In the genomic region with DNA sequence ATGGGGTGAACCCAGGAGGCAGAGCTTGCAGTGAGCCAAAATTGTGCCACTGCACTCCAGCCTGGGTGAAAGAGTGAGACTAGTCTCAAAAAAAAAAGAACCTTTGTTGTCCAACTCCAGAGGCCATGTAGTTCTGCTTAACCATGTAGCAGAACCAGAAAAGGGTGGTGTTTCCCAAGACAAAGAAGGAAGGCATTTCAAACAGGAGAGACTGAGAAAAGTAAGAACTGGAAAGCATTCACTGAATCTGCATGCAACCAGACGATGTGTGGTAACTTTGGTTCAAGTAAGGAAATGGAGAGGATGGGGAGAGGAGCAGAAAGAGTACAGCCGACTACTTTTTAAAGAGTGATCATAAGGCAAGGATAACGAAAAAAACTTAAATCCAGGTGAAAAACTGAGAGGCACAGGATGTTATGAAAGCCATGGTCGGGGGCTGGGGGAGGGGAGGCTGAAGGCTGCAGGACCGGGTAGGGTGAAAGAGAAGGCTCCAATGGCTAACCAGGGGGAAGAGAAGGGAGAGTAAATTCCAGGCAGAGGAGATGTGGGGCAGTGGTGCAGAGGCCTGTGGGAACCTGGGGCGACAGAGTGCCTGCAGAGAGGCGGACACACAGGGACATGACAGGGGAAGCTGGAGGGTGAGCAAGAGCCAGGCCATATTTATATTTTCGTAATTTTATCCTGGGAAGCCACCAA, we compare ENCODE assay signal across 10 cellular contexts. TPM values are rescaled to one million over a fixed set of nuclear protein-coding genes. Genes with fewer than 3 reads are reported as not detected.
DNase-seq lines count a peak whose midpoint lies in the region; ATAC-seq and TF ChIP-seq lines count a peak whose summit lies in the region.
"Had no signal": no experiment of that assay in that cellular context is flagged by ENCODE, and none has a peak within 500 bp of the region (broad histone marks: within the 10 kb centered on the region; RNA-seq: fewer than 3 reads in every experiment).

No MANE protein-coding gene starts in this region.

- no TSS peak for BruUV-seq in OCI-LY7 (replicated peaks; lab: Mats Ljungman, UMichigan)

- no peak for ATAC-seq in stimulated activated naive B cell treated with anti-CD40 and anti-IgM and Interleukin-4, amounts not matched to agents 10 μg/mL and 1 μg/mL and 100 μg/mL, for 72 hours (replicated peaks)
- ATAC-seq in HG03108 (IDR thresholded peaks at IDR 0.05; ENCODE audit: unreplicated experiment), result no peak

- in situ Hi-C loops in GM13976 (cut with MboI; ENCODE audit: low sequenced_read_pairs, unreplicated experiment), result no loop called here

- H4K20me1 ChIP-seq in OCI-LY7 (ENCODE audit: insufficient read depth, low read length), result no peaks in the 10 kb centered on the region

- H3K4me1 Mint-ChIP-seq in activated CD4-positive, alpha-beta memory T cell treated with anti-CD3 and anti-CD28 coated beads, Interleukin-2, amount 10 ng/mL, durations not matched to agents 7 days and 5 days, result peaks cover 44% of the 10 kb centered on the region
- H3K4me1 Mint-ChIP-seq in activated CD4-positive, alpha-beta memory T cell treated with anti-CD3 and anti-CD28 coated beads for 36 hours (ENCODE audit: low read depth), result peaks cover 50% of the 10 kb centered on the region
- H3K4me1 Mint-ChIP-seq in stimulated activated naive B cell treated with anti-CD40 and anti-IgM and Interleukin-4, amounts not matched to agents 10 μg/mL and 1 μg/mL and 100 μg/mL, for 72 hours, result peaks cover 44 to 82% of the 10 kb centered on the region in 2 donors

- H3K4me2 ChIP-seq in OCI-LY7 (ENCODE audit: low read length), result peak overlapping the region; percentile 60

- H3K9me2 ChIP-seq in OCI-LY7 (ENCODE audit: insufficient read depth, low read length), result no peaks in the 10 kb centered on the region

- peaks cover 20% of the 10 kb centered on the region for H3K36me3 Mint-ChIP-seq in activated CD4-positive, alpha-beta memory T cell treated with anti-CD3 and anti-CD28 coated beads, Interleukin-2, amount 10 ng/mL, durations not matched to agents 7 days and 5 days (ENCODE audit: low read depth)
- H3K36me3 Mint-ChIP-seq in activated CD4-positive, alpha-beta memory T cell treated with anti-CD3 and anti-CD28 coated beads for 36 hours, result no peaks in the 10 kb centered on the region
- peaks cover 18 to 30% of the 10 kb centered on the region in 2 donors for H3K36me3 Mint-ChIP-seq in stimulated activated naive B cell treated with anti-CD40 and anti-IgM and Interleukin-4, amounts not matched to agents 10 μg/mL and 1 μg/mL and 100 μg/mL, for 72 hours

- POLR2A ChIA-PET in activated CD4-positive, alpha-beta memory T cell treated with anti-CD3 and anti-CD28 coated beads, Interleukin-2, amount 10 ng/mL, durations not matched to agents 7 days and 5 days (lab: Charles Lee), result no interaction called here
- POLR2A ChIA-PET in activated CD4-positive, alpha-beta memory T cell treated with anti-CD3 and anti-CD28 coated beads for 36 hours (lab: Charles Lee), result no interaction called here
- POLR2A ChIA-PET in OCI-LY7 (lab: Charles Lee), result interaction anchor here (1.0 kb wide), 1 partner anchor 13 kb away, joined by 3 read pairs; no protein-coding TSS in a partner anchor

- peak overlapping the region; percentile 3 for H3K27ac Mint-ChIP-seq in activated CD4-positive, alpha-beta memory T cell treated with anti-CD3 and anti-CD28 coated beads, Interleukin-2, amount 10 ng/mL, durations not matched to agents 7 days and 5 days
- no peak overlapping the region for H3K27ac Mint-ChIP-seq in activated CD4-positive, alpha-beta memory T cell treated with anti-CD3 and anti-CD28 coated beads for 36 hours
- peak overlapping the region; percentile 96 for H3K27ac Mint-ChIP-seq in stimulated activated naive B cell treated with anti-CD40 and anti-IgM and Interleukin-4, amounts not matched to agents 10 μg/mL and 1 μg/mL and 100 μg/mL, for 72 hours

- H3K4me3 Mint-ChIP-seq in activated CD4-positive, alpha-beta memory T cell treated with anti-CD3 and anti-CD28 coated beads, Interleukin-2, amount 10 ng/mL, durations not matched to agents 7 days and 5 days, result no peak overlapping the region
- no peak overlapping the region for H3K4me3 Mint-ChIP-seq in activated CD4-positive, alpha-beta memory T cell treated with anti-CD3 and anti-CD28 coated beads for 36 hours
- peak overlapping the region in 1 of 2 donors; percentile 63 for H3K4me3 Mint-ChIP-seq in stimulated activated naive B cell treated with anti-CD40 and anti-IgM and Interleukin-4, amounts not matched to agents 10 μg/mL and 1 μg/mL and 100 μg/mL, for 72 hours

- H3K9me3 Mint-ChIP-seq in activated CD4-positive, alpha-beta memory T cell treated with anti-CD3 and anti-CD28 coated beads, Interleukin-2, amount 10 ng/mL, durations not matched to agents 7 days and 5 days, result no peaks in the 10 kb centered on the region
- no peaks in the 10 kb centered on the region for H3K9me3 Mint-ChIP-seq in activated CD4-positive, alpha-beta memory T cell treated with anti-CD3 and anti-CD28 coated beads for 36 hours
- no peaks in the 10 kb centered on the region for H3K9me3 Mint-ChIP-seq in stimulated activated naive B cell treated with anti-CD40 and anti-IgM and Interleukin-4, amounts not matched to agents 10 μg/mL and 1 μg/mL and 100 μg/mL, for 72 hours

- CTCF ChIA-PET in activated CD4-positive, alpha-beta memory T cell treated with anti-CD3 and anti-CD28 coated beads, Interleukin-2, amount 10 ng/mL, durations not matched to agents 7 days and 5 days (lab: Charles Lee), result no interaction called here
- CTCF ChIA-PET in activated CD4-positive, alpha-beta memory T cell treated with anti-CD3 and anti-CD28 coated beads for 36 hours (lab: Charles Lee), result no interaction called here
- CTCF ChIA-PET in OCI-LY7 (lab: Charles Lee; ENCODE audit: unreplicated experiment), result no interaction called here

- no peak overlapping the region for H3K4me3 ChIP-seq in OCI-LY7 (ENCODE audit: low read depth, low read length, poor library complexity, severe bottlenecking)
- 0 out of 2 replicates have a peak overlapping the region, but pooled peaks have one; percentile 9 for H3K4me3 ChIP-seq in iPS-18c (ENCODE audit: insufficient read depth, low read depth, low read length)

- no peak for DNase-seq in activated CD4-positive, alpha-beta memory T cell treated with anti-CD3 and anti-CD28 coated beads, Interleukin-2, amount 10 ng/mL, durations not matched to agents 7 days and 5 days
- DNase-seq in activated CD4-positive, alpha-beta memory T cell treated with anti-CD3 and anti-CD28 coated beads for 36 hours, result no peak
- no peak for DNase-seq in OCI-LY7 (ENCODE audit: low spot score)
- DNase-seq in stimulated activated naive B cell treated with anti-CD40 and anti-IgM and Interleukin-4, amounts not matched to agents 10 μg/mL and 1 μg/mL and 100 μg/mL, for 72 hours, result no peak
- no peak for DNase-seq in GM13976 (ENCODE audit: low spot score)
- DNase-seq in globus pallidus (ENCODE audit: low spot score), result no peak
- DNase-seq: NCI-H2081 treated with DMSO at 0.1 percent for 48 hours had no signal

- H3K36me3 ChIP-seq in OCI-LY7 (ENCODE audit: insufficient read depth, low read length), result no peaks in the 10 kb centered on the region

- TF ChIP-seq CTCF in OCI-LY7 (conservative IDR thresholded peaks at IDR 0.05; ENCODE audit: low read length) (no peak), GM13976 (IDR thresholded peaks at IDR 0.05; ENCODE audit: borderline replicate concordance, control extremely low read depth, extremely low read depth, insufficient read depth, missing control alignments) (no peak)

- H3K27ac ChIP-seq in OCI-LY7 (ENCODE audit: low read depth, low read length, poor library complexity, severe bottlenecking), result peak overlapping the region; percentile 80
- H3K27ac ChIP-seq: parathyroid adenoma had no signal

- peaks cover 52% of the 10 kb centered on the region for H3K4me1 ChIP-seq in OCI-LY7 (ENCODE audit: insufficient read depth, low read length, poor library complexity, severe bottlenecking)
- H3K4me1 ChIP-seq: parathyroid adenoma had no signal

- no peak overlapping the region for H2AFZ ChIP-seq in OCI-LY7 (ENCODE audit: low read length)
- H2AFZ ChIP-seq: parathyroid adenoma had no signal

- H3K9me3 ChIP-seq in OCI-LY7 (ENCODE audit: low read length), result no peaks in the 10 kb centered on the region
- H3K9me3 ChIP-seq in iPS-18c (ENCODE audit: control insufficient read depth, insufficient read depth, low read length), result no peaks in the 10 kb centered on the region

- H3K79me2 ChIP-seq in OCI-LY7 (ENCODE audit: insufficient read depth, low read depth, low read length), result peaks cover 78% of the 10 kb centered on the region

- intact Hi-C loops in activated CD4-positive, alpha-beta memory T cell treated with anti-CD3 and anti-CD28 coated beads for 36 hours (cut with micrococcal nuclease), result no loop called here
- intact Hi-C loops in OCI-LY7 (cut with micrococcal nuclease; ENCODE audit: unreplicated experiment), result no loop called here

- no peaks in the 10 kb centered on the region for H3K27me3 Mint-ChIP-seq in activated CD4-positive, alpha-beta memory T cell treated with anti-CD3 and anti-CD28 coated beads, Interleukin-2, amount 10 ng/mL, durations not matched to agents 7 days and 5 days
- no peaks in the 10 kb centered on the region for H3K27me3 Mint-ChIP-seq in activated CD4-positive, alpha-beta memory T cell treated with anti-CD3 and anti-CD28 coated beads for 36 hours
- no peaks in the 10 kb centered on the region for H3K27me3 Mint-ChIP-seq in stimulated activated naive B cell treated with anti-CD40 and anti-IgM and Interleukin-4, amounts not matched to agents 10 μg/mL and 1 μg/mL and 100 μg/mL, for 72 hours

RNA-seq across cellular contexts. Expression of a gene that starts 48.8 kb away (rescaled TPM):
- 10 to 100 TPM; 97.6 to 99.5 TPM for total RNA-seq in activated CD4-positive, alpha-beta memory T cell treated with anti-CD3 and anti-CD28 coated beads, Interleukin-2, amount 10 ng/mL, durations not matched to agents 7 days and 5 days
- 10 to 100 TPM; 70.2 to 75.6 TPM for total RNA-seq in activated CD4-positive, alpha-beta memory T cell treated with anti-CD3 and anti-CD28 coated beads for 36 hours
- total RNA-seq in OCI-LY7 (2014; rRNA removed; shearing (Covaris generic)), result 28.9 and 39.6 TPM in 2 replicates
- total RNA-seq in OCI-LY7 (2022), result 75.4 and 79.8 TPM in 2 replicates
